ENCODE assay signal across 13 cellular contexts in genomic region chr10:44382981-44383748, GRCh38. TPM values are rescaled to one million over a fixed set of nuclear protein-coding genes. Genes with fewer than 3 reads are reported as not detected.
DNase-seq lines count a peak whose midpoint lies in the region; ATAC-seq and TF ChIP-seq lines count a peak whose summit lies in the region.
"Had no signal": no experiment of that assay in that cellular context is flagged by ENCODE, and none has a peak within 500 bp of the region (broad histone marks: within the 10 kb centered on the region; RNA-seq: fewer than 3 reads in every experiment).

No MANE protein-coding gene starts in this region.

- peaks cover 42% of the 10 kb centered on the region for H3K27me3 Mint-ChIP-seq in endodermal cell (ENCODE audit: insufficient read depth)

- intact Hi-C loops in A673 (cut with micrococcal nuclease; ENCODE audit: unreplicated experiment): no loop called here

- H3K36me3 Mint-ChIP-seq in endodermal cell (ENCODE audit: low read depth): peaks cover 12% of the 10 kb centered on the region

- no TSS peak for BruUV-seq in A673 (replicated peaks; lab: Mats Ljungman, UMichigan)

- CTCF ChIA-PET in A673 (lab: Charles Lee): no interaction called here

- POLR2A ChIA-PET in A673 (lab: Charles Lee; ENCODE audit: low non-redundant PET): no interaction called here

- TF ChIP-seq CTCF in endodermal cell (conservative IDR thresholded peaks at IDR 0.05) (no peak), A673 (conservative IDR thresholded peaks at IDR 0.05; ENCODE audit: low read depth, low read length) (no peak)

- DNase-seq in endodermal cell: peak; percentile 68
- DNase-seq in mesenteric fat pad (ENCODE audit: low spot score): peak; percentile 82
- DNase-seq in putamen (ENCODE audit: low spot score): no peak
- DNase-seq in A673 (ENCODE audit: low spot score): no peak
- DNase-seq in activated CD4-positive, alpha-beta T cell treated with anti-CD3 and anti-CD28 coated beads, Interleukin-2, amount 50 U/mL, for 4 hours: no peak
- DNase-seq: activated CD4-positive, CD25-positive, alpha-beta regulatory T cell treated with anti-CD3 and anti-CD28 coated beads, Interleukin-2, amount 50 U/mL, for 72 hours; activated naive CD8-positive, alpha-beta T cell treated with anti-CD3 and anti-CD28 coated beads, Interleukin-2, amount 50 U/mL, for 24 hours; foreskin melanocyte; NCI-H1417 treated with DMSO at 0.1 percent for 48 hours had no signal

- H3K9me3 ChIP-seq in HUES6 (ENCODE audit: control insufficient read depth, insufficient read depth, low read depth, low read length) (no peaks in the 10 kb centered on the region), endodermal cell (ENCODE audit: control insufficient read depth, low read length) (no peaks in the 10 kb centered on the region), subcutaneous abdominal adipose tissue (ENCODE audit: control insufficient read depth in 5 of 5, low read length in 5 of 5) (no peaks in the 10 kb centered on the region), A673 (ENCODE audit: low read depth, low read length, poor library complexity, severe bottlenecking) (no peaks in the 10 kb centered on the region)

- H3K4me1 Mint-ChIP-seq in endodermal cell: peaks cover 43% of the 10 kb centered on the region

- whole genome bisulfite sequencing in endodermal cell (ENCODE audit: insufficient coverage in 1 of 2, insufficient read length in 1 of 2), 2 experiments: 24 to 45% methylated on average over 4 to 14 of the region's 15 CpGs

- H3K4me1 ChIP-seq in HUES6 (ENCODE audit: control insufficient read depth, insufficient read depth, low read length) (peaks cover 53% of the 10 kb centered on the region), endodermal cell (ENCODE audit: control insufficient read depth, insufficient read depth, low read length) (peaks cover 20% of the 10 kb centered on the region), subcutaneous abdominal adipose tissue (ENCODE audit: control insufficient read depth in 5 of 5, insufficient read depth in 5 of 5, low read length in 5 of 5) (peaks cover 2 to 53% (median 43%) of the 10 kb centered on the region in 5 donors), A673 (ENCODE audit: insufficient read depth, low read length, poor library complexity, severe bottlenecking) (no peaks in the 10 kb centered on the region)

- H3K9ac ChIP-seq in HUES6 (ENCODE audit: low read length) (peak overlapping the region; percentile 29), endodermal cell (ENCODE audit: extremely low read depth, low read length, poor library complexity, severe bottlenecking) (no peak overlapping the region), subcutaneous abdominal adipose tissue (ENCODE audit: low read length in 5 of 5) (peak overlapping the region in 3 of 5 donors; percentile 44 to 62 (median 53))

- H3K27ac ChIP-seq in HUES6 (ENCODE audit: low read depth, low read length) (no peak overlapping the region), endodermal cell (ENCODE audit: low read depth, low read length) (no peak overlapping the region), subcutaneous abdominal adipose tissue (ENCODE audit: low read depth, low read length) (peak overlapping the region; percentile 35), A673 (ENCODE audit: low read depth, low read length, poor library complexity, severe bottlenecking) (no peak overlapping the region)

- no peak for ATAC-seq in HG02870 (IDR thresholded peaks at IDR 0.05; ENCODE audit: unreplicated experiment)
- ATAC-seq: activated naive CD8-positive, alpha-beta T cell treated with anti-CD3 and anti-CD28 coated beads, Interleukin-2, amount 50 U/mL, for 24 hours; Panc1 had no signal

- H3K36me3 ChIP-seq in HUES6 (ENCODE audit: control insufficient read depth, insufficient read depth, low read length) (peaks cover 25% of the 10 kb centered on the region), endodermal cell (ENCODE audit: control insufficient read depth, insufficient read depth, low read length) (no peaks in the 10 kb centered on the region), subcutaneous abdominal adipose tissue (ENCODE audit: control insufficient read depth in 5 of 5, insufficient read depth in 5 of 5, low read length in 5 of 5) (peaks cover 0 to 25% (median 21%) of the 10 kb centered on the region in 5 donors), A673 (ENCODE audit: insufficient read depth, low read length, poor library complexity, severe bottlenecking) (no peaks in the 10 kb centered on the region)

- peak overlapping the region; percentile 78 for H3K4me3 ChIP-seq in HUES6 (ENCODE audit: low read depth, low read length)
- no peak overlapping the region for H3K4me3 ChIP-seq in endodermal cell (ENCODE audit: low read length)
- peak overlapping the region; percentile 72 to 92 (median 83) for H3K4me3 ChIP-seq in subcutaneous abdominal adipose tissue (ENCODE audit: low read depth in 1 of 5, low read length in 5 of 5)
- no peak overlapping the region for H3K4me3 ChIP-seq in A673 (ENCODE audit: low read depth, low read length, poor library complexity, severe bottlenecking)

- peaks cover 36% of the 10 kb centered on the region for H3K27me3 ChIP-seq in HUES6 (ENCODE audit: control insufficient read depth, insufficient read depth, low read length)
- peaks cover 41% of the 10 kb centered on the region for H3K27me3 ChIP-seq in endodermal cell (ENCODE audit: control insufficient read depth, insufficient read depth, low read length, poor library complexity, severe bottlenecking)
- peaks cover 0 to 23% (median 7%) of the 10 kb centered on the region in 5 donors for H3K27me3 ChIP-seq in subcutaneous abdominal adipose tissue (ENCODE audit: control insufficient read depth in 5 of 5, insufficient read depth in 4 of 5, low read length in 5 of 5)
- H3K27me3 ChIP-seq in A673 (replicated peaks; ENCODE audit: insufficient read depth, low read depth, low read length, poor library complexity): peaks cover 27% of the 10 kb centered on the region

- H3K9me3 Mint-ChIP-seq in endodermal cell: no peaks in the 10 kb centered on the region
- H3K9me3 Mint-ChIP-seq: activated naive CD8-positive, alpha-beta T cell treated with anti-CD3 and anti-CD28 coated beads, Interleukin-2, amount 50 U/mL, for 24 hours had no signal

- H3K4me3 Mint-ChIP-seq in endodermal cell: peak overlapping the region; percentile 60
- H3K4me3 Mint-ChIP-seq: activated naive CD8-positive, alpha-beta T cell treated with anti-CD3 and anti-CD28 coated beads, Interleukin-2, amount 50 U/mL, for 24 hours had no signal

- no peak overlapping the region for H3K27ac Mint-ChIP-seq in endodermal cell
- H3K27ac Mint-ChIP-seq: activated naive CD8-positive, alpha-beta T cell treated with anti-CD3 and anti-CD28 coated beads, Interleukin-2, amount 50 U/mL, for 24 hours had no signal

RNA-seq across cellular contexts. Expression of gene CXCL12, which starts 1.7 kb away (rescaled TPM):
- total RNA-seq in endodermal cell (10 to 100 TPM in 1 of 2 donors, under 1 TPM in 1; 0.91 to 13.5 TPM), mesenteric fat pad (347 TPM), A673 (2021) (0.30 and 0.52 TPM in 2 replicates)
- 10.8 TPM for polyA plus RNA-seq in endodermal cell (2013, experiment 1 of 2)
- 6.4 TPM for polyA plus RNA-seq in endodermal cell (2013, experiment 2 of 2)

Comparison
In these comparisons a context has a peak if more than half of its experiments do, and no peak if none do; other contexts are left out.
1. H3K4me3 ChIP-seq: peak in HUES6 (single experiment) and subcutaneous abdominal adipose tissue (5 of 5); none in endodermal cell (single experiment) and A673 (single experiment).
2. DNase-seq: peak in endodermal cell (single experiment) and mesenteric fat pad (single experiment); none in putamen (single experiment), A673 (single experiment) and activated CD4-positive, alpha-beta T cell treated with anti-CD3 and anti-CD28 coated beads, Interleukin-2, amount 50 U/mL, for 4 hours (0 of 2).
3. RNA of gene CXCL12, which starts 1.7 kb away (total RNA-seq): 347 TPM in mesenteric fat pad (single experiment); 0.91 to 13.5 TPM in endodermal cell and 0.30 to 0.52 TPM in A673; every median in the first group is over 10 times any median in the second.